In the genomic region with DNA sequence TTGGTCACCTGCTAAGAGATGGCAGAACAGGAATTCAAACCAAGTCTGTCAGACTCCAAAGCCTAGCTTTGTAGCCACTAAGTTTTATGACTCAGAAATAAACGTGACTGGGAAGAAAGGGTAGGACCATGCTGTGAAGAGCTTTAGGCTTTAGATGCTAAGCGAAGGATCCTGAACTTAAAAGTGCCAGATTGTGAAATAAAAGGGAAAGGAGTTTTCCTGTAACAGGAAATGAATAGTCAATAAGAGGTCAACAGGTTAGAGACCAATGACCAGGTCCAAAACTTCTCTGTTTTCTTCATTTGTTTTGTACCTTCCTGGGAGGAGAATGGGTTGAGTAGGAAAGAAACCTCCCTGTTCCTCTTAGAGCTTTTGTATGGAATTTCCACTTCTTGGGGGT, we compare ENCODE assay signal across 25 cellular contexts.
DNase-seq lines count a peak whose midpoint lies in the region; FAIRE-seq and TF ChIP-seq lines count a peak whose summit lies in the region.
"Had no signal": no experiment of that assay in that cellular context is flagged by ENCODE, and none has a peak within 500 bp of the region (broad histone marks: within the 10 kb centered on the region; RNA-seq: fewer than 3 reads in every experiment).

No MANE protein-coding gene starts in this region.

- H2AFZ ChIP-seq in astrocyte (ENCODE audit: low read depth, low read length): no peak overlapping the region

- H3K36me3 Mint-ChIP-seq in astrocyte (ENCODE audit: low read depth, unreplicated experiment): no peaks in the 10 kb centered on the region
- H3K36me3 Mint-ChIP-seq: immature natural killer cell; stimulated activated effector memory CD8-positive, alpha-beta T cell treated with anti-CD3 and anti-CD28 coated beads, Interleukin-12 subunit alpha, Interleukin-12 subunit beta, amount 100 ng/mL, for 72 hours had no signal

- no peaks in the 10 kb centered on the region for H4K20me1 ChIP-seq in astrocyte (ENCODE audit: insufficient read depth, low read length)

- no peaks in the 10 kb centered on the region for H3K4me1 ChIP-seq in A673 (ENCODE audit: insufficient read depth, low read length, poor library complexity, severe bottlenecking)
- H3K4me1 ChIP-seq in astrocyte (ENCODE audit: insufficient read depth, low read length): peaks cover 18% of the 10 kb centered on the region
- H3K4me1 ChIP-seq: left ventricle myocardium inferior, spleen had no signal

- CTCF ChIA-PET in A673 (lab: Charles Lee): no interaction called here

- peaks cover 21% of the 10 kb centered on the region for H3K4me1 Mint-ChIP-seq in astrocyte (ENCODE audit: low read depth, unreplicated experiment)
- H3K4me1 Mint-ChIP-seq: immature natural killer cell; stimulated activated effector memory CD8-positive, alpha-beta T cell treated with anti-CD3 and anti-CD28 coated beads, Interleukin-12 subunit alpha, Interleukin-12 subunit beta, amount 100 ng/mL, for 72 hours had no signal

- H3K9me3 ChIP-seq in A673 (ENCODE audit: low read depth, low read length, poor library complexity, severe bottlenecking): peaks cover 11% of the 10 kb centered on the region
- H3K9me3 ChIP-seq in astrocyte (ENCODE audit: insufficient read depth, low read depth, low read length): no peaks in the 10 kb centered on the region

- H3K36me3 ChIP-seq in A673 (ENCODE audit: insufficient read depth, low read length, poor library complexity, severe bottlenecking): no peaks in the 10 kb centered on the region
- no peaks in the 10 kb centered on the region for H3K36me3 ChIP-seq in astrocyte (ENCODE audit: insufficient read depth, low read length)
- H3K36me3 ChIP-seq: left ventricle myocardium inferior, spleen had no signal

- H3K9me3 Mint-ChIP-seq in astrocyte (ENCODE audit: unreplicated experiment): peaks cover 4% of the 10 kb centered on the region

- TF ChIP-seq CTCF in A673 (conservative IDR thresholded peaks at IDR 0.05; ENCODE audit: low read depth, low read length) (no peak), astrocyte (IDR thresholded peaks at IDR 0.05; ENCODE audit: insufficient read depth, low read depth, low read length) (no peak)

- no peaks in the 10 kb centered on the region for H3K27me3 Mint-ChIP-seq in astrocyte (ENCODE audit: low read depth, unreplicated experiment)

- H3K27ac ChIP-seq in A673 (ENCODE audit: low read depth, low read length, poor library complexity, severe bottlenecking): no peak overlapping the region
- H3K27ac ChIP-seq in astrocyte (ENCODE audit: low read depth, low read length): no peak overlapping the region
- H3K27ac ChIP-seq: left ventricle myocardium inferior, spleen had no signal

- peak; percentile 16 for DNase-seq in A673 (ENCODE audit: low spot score)
- peak; percentile 32 for DNase-seq in HT-29 (ENCODE audit: low spot score)
- no peak for DNase-seq in astrocyte (ENCODE audit: low read depth)
- DNase-seq in kidney tubule cell (ENCODE audit: low spot score): peak; percentile 29
- DNase-seq in NCI-H1436 (lab: John Stamatoyannopoulos, UW): no peak
- no peak for DNase-seq in hippocampal formation (lab: John Stamatoyannopoulos, UW)
- DNase-seq in activated CD8-positive, alpha-beta memory T cell treated with anti-CD3 and anti-CD28 coated beads, Interleukin-2, amount 50 U/mL, for 4 hours: no peak
- DNase-seq in NCI-H146 (lab: John Stamatoyannopoulos, UW): no peak
- DNase-seq: activated CD8-positive, alpha-beta T cell treated with anti-CD3 and anti-CD28 coated beads, Interleukin-2, amount 10 ng/mL, durations not matched to agents 7 days and 5 days; activated gamma-delta T cell; erythroblast; foreskin melanocyte; immature natural killer cell; left ventricle myocardium inferior; NCI-H1105; NCI-H2081 treated with DMSO at 0.1 percent for 48 hours; NCI-H446; retina; SHP77; spleen; stimulated activated CD4-positive, alpha-beta T cell treated with anti-CD3 and anti-CD28 coated beads, Interleukin-2, amount 100 ng/mL, for 48 hours; substantia nigra had no signal

- H3K4me3 ChIP-seq in A673 (ENCODE audit: low read depth, low read length, poor library complexity, severe bottlenecking) (no peak overlapping the region), astrocyte (ENCODE audit: insufficient read depth, low read depth, low read length) (no peak overlapping the region)
- H3K4me3 ChIP-seq: left ventricle myocardium inferior, spleen had no signal

- H3K27me3 ChIP-seq in A673 (replicated peaks; ENCODE audit: insufficient read depth, low read depth, low read length, poor library complexity) (no peaks in the 10 kb centered on the region), astrocyte (ENCODE audit: insufficient read depth, low read length) (no peaks in the 10 kb centered on the region)
- H3K27me3 ChIP-seq: spleen had no signal

- H3K4me2 ChIP-seq in astrocyte (ENCODE audit: low read length): peak overlapping the region; percentile 31

- no TSS peak for BruUV-seq in A673 (replicated peaks; lab: Mats Ljungman, UMichigan)

- POLR2A ChIA-PET in A673 (lab: Charles Lee; ENCODE audit: low non-redundant PET): interaction anchor here (0.6 kb wide), 1 partner anchor 1705 kb away, joined by 3 read pairs; no protein-coding TSS in a partner anchor

- no peak for FAIRE-seq in astrocyte (lab: Jason Lieb, UNC)
- FAIRE-seq: TTC549 had no signal

- no peaks in the 10 kb centered on the region for H3K79me2 ChIP-seq in astrocyte (ENCODE audit: insufficient read depth, low read length)

- peak overlapping the region; percentile 66 for H3K27ac Mint-ChIP-seq in astrocyte (ENCODE audit: unreplicated experiment)
- H3K27ac Mint-ChIP-seq: activated CD8-positive, alpha-beta T cell treated with anti-CD3 and anti-CD28 coated beads, Interleukin-2, amount 10 ng/mL, durations not matched to agents 7 days and 5 days; immature natural killer cell; natural killer cell treated with Interleukin-12 subunit alpha and Interleukin-12 subunit beta and Interleukin-15 and Interleukin-18, amount 100 ng/mL, for 72 hours; stimulated activated effector memory CD8-positive, alpha-beta T cell treated with anti-CD3 and anti-CD28 coated beads, Interleukin-12 subunit alpha, Interleukin-12 subunit beta, amount 100 ng/mL, for 72 hours had no signal

- intact Hi-C loops in A673 (cut with micrococcal nuclease; ENCODE audit: unreplicated experiment): no loop called here

- H3K9ac ChIP-seq in astrocyte (ENCODE audit: low read length): no peak overlapping the region

- H3K4me3 Mint-ChIP-seq in astrocyte (ENCODE audit: unreplicated experiment): no peak overlapping the region
- H3K4me3 Mint-ChIP-seq: activated CD8-positive, alpha-beta T cell treated with anti-CD3 and anti-CD28 coated beads, Interleukin-2, amount 10 ng/mL, durations not matched to agents 7 days and 5 days; immature natural killer cell; natural killer cell treated with Interleukin-12 subunit alpha and Interleukin-12 subunit beta and Interleukin-15 and Interleukin-18, amount 100 ng/mL, for 72 hours; stimulated activated effector memory CD8-positive, alpha-beta T cell treated with anti-CD3 and anti-CD28 coated beads, Interleukin-12 subunit alpha, Interleukin-12 subunit beta, amount 100 ng/mL, for 72 hours had no signal

Comparison
In these comparisons a context has a peak if more than half of its experiments do, and no peak if none do; other contexts are left out.
1. DNase-seq: peak in A673 (single experiment), HT-29 (single experiment) and kidney tubule cell (single experiment); none in astrocyte (single experiment), NCI-H1436 (single experiment), hippocampal formation (0 of 2), activated CD8-positive, alpha-beta memory T cell treated with anti-CD3 and anti-CD28 coated beads, Interleukin-2, amount 50 U/mL, for 4 hours (single experiment) and NCI-H146 (single experiment).